23 cellular contexts compared by ENCODE assay signal in the genomic region with DNA sequence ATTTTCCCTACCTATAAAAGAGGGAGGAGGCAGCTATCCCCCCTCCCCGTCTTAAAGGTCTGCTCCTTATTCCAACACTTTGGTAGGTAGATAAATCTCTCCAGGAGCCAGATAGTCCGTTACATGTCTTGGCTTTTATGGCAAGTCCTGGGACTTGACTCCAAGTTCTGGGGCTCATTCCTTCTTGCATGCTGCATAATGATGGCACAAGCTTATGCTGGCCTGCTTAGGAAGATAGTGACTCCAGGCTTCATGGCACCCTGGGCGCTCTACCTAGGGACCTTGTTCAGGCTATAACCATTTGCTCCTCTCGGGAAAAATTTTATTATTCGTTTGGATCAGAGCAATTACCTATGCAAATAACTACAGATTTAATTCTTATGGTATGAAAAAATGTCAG. TPM values are rescaled to one million over a fixed set of nuclear protein-coding genes. Genes with fewer than 3 reads are reported as not detected.
DNase-seq lines count a peak whose midpoint lies in the region; ATAC-seq, FAIRE-seq and TF ChIP-seq lines count a peak whose summit lies in the region.
"Had no signal": no experiment of that assay in that cellular context is flagged by ENCODE, and none has a peak within 500 bp of the region (broad histone marks: within the 10 kb centered on the region; RNA-seq: fewer than 3 reads in every experiment).

No MANE protein-coding gene starts in this region.

- no peaks in the 10 kb centered on the region for H3K4me1 ChIP-seq in right cardiac atrium (ENCODE audit: control insufficient read depth, insufficient read depth, low read length)
- H3K4me1 ChIP-seq: uterus had no signal

- H3K27me3 ChIP-seq in right cardiac atrium (ENCODE audit: control insufficient read depth, insufficient read depth) = no peaks in the 10 kb centered on the region
- H3K27me3 ChIP-seq: right lobe of liver, uterus had no signal

- TF ChIP-seq POLR2A in GM12892 (IDR thresholded peaks at IDR 0.05; ENCODE audit: low read depth, low read length) = peak; percentile 47; the same call in 1 of the 2 replicates

- peak overlapping the region; percentile 99 for H3K27ac Mint-ChIP-seq in activated naive CD4-positive, alpha-beta T cell treated with anti-CD3 and anti-CD28 coated beads for 36 hours
- H3K27ac Mint-ChIP-seq in activated naive CD8-positive, alpha-beta T cell = peak overlapping the region; percentile 93
- peak overlapping the region; percentile 85 for H3K27ac Mint-ChIP-seq in stimulated activated memory B cell treated with anti-CD40 and anti-IgM and Interleukin-4, amounts not matched to agents 10 μg/mL and 1 μg/mL and 100 μg/mL, for 72 hours
- H3K27ac Mint-ChIP-seq: immature natural killer cell had no signal

- no peaks in the 10 kb centered on the region for H3K9me3 ChIP-seq in right cardiac atrium (ENCODE audit: control insufficient read depth, low read length)
- H3K9me3 ChIP-seq: Caco-2, heart right ventricle, right lobe of liver, uterus had no signal

- peak overlapping the region; percentile 99 for H3K4me3 Mint-ChIP-seq in activated naive CD4-positive, alpha-beta T cell treated with anti-CD3 and anti-CD28 coated beads for 36 hours
- peak overlapping the region; percentile 97 for H3K4me3 Mint-ChIP-seq in activated naive CD8-positive, alpha-beta T cell
- peak overlapping the region; percentile 91 for H3K4me3 Mint-ChIP-seq in stimulated activated memory B cell treated with anti-CD40 and anti-IgM and Interleukin-4, amounts not matched to agents 10 μg/mL and 1 μg/mL and 100 μg/mL, for 72 hours
- H3K4me3 Mint-ChIP-seq: immature natural killer cell had no signal

- H3K27me3 Mint-ChIP-seq in activated naive CD4-positive, alpha-beta T cell treated with anti-CD3 and anti-CD28 coated beads for 36 hours (ENCODE audit: low read depth) = no peaks in the 10 kb centered on the region
- H3K27me3 Mint-ChIP-seq in activated naive CD8-positive, alpha-beta T cell = no peaks in the 10 kb centered on the region
- H3K27me3 Mint-ChIP-seq in stimulated activated memory B cell treated with anti-CD40 and anti-IgM and Interleukin-4, amounts not matched to agents 10 μg/mL and 1 μg/mL and 100 μg/mL, for 72 hours = no peaks in the 10 kb centered on the region

- WGBS in right cardiac atrium = 85% methylated on average over 5 of the region's 5 CpGs

- ATAC-seq in stimulated activated memory B cell treated with anti-CD40 and anti-IgM and Interleukin-4, amounts not matched to agents 10 μg/mL and 1 μg/mL and 100 μg/mL, for 72 hours = no peak
- ATAC-seq in right cardiac atrium = no peak
- ATAC-seq: heart right ventricle, right lobe of liver had no signal

- FAIRE-seq in GM12892 (lab: Jason Lieb, UNC) = peak; percentile 85
- FAIRE-seq: endometrium had no signal

- intact Hi-C loops in activated naive CD4-positive, alpha-beta T cell treated with anti-CD3 and anti-CD28 coated beads for 36 hours (cut with micrococcal nuclease) = loop anchor here (1.0 kb wide), 1 partner anchor 13 kb away; no protein-coding TSS in a partner anchor
- intact Hi-C loops in posterior vena cava (cut with DNase I) = no loop called here
- intact Hi-C loops in right cardiac atrium (cut with DNase I) = no loop called here

- CTCF ChIA-PET in activated naive CD4-positive, alpha-beta T cell treated with anti-CD3 and anti-CD28 coated beads for 36 hours (lab: Charles Lee) = interaction anchor here (1.0 to 3.2 kb wide), 4 partner anchors 8 to 39 kb away, joined by 3 to 14 read pairs (median 3); no protein-coding TSS in a partner anchor

- no peak overlapping the region for H3K4me3 ChIP-seq in right cardiac atrium (ENCODE audit: low read length)
- H3K4me3 ChIP-seq: PC-9, right lobe of liver, uterus had no signal

- H3K4me1 Mint-ChIP-seq in activated naive CD4-positive, alpha-beta T cell treated with anti-CD3 and anti-CD28 coated beads for 36 hours (ENCODE audit: low read depth) = peaks cover 49% of the 10 kb centered on the region
- peaks cover 83% of the 10 kb centered on the region for H3K4me1 Mint-ChIP-seq in activated naive CD8-positive, alpha-beta T cell (ENCODE audit: low read depth)
- peaks cover 99% of the 10 kb centered on the region for H3K4me1 Mint-ChIP-seq in stimulated activated memory B cell treated with anti-CD40 and anti-IgM and Interleukin-4, amounts not matched to agents 10 μg/mL and 1 μg/mL and 100 μg/mL, for 72 hours

- DNase-seq in activated naive CD4-positive, alpha-beta T cell treated with anti-CD3 and anti-CD28 coated beads for 36 hours = no peak
- no peak for DNase-seq in activated naive CD4-positive, alpha-beta T cell treated with Interleukin-2 at 50 U/mL for 16 hours
- DNase-seq in GM12892 (ENCODE audit: insufficient read length) (no peak), posterior vena cava (ENCODE audit: low spot score) (no peak), NCI-H2081 (lab: John Stamatoyannopoulos, UW) (no peak), right cardiac atrium (no peak)
- DNase-seq: activated CD4-positive, alpha-beta T cell treated with anti-CD3 and anti-CD28 coated beads for 48 hours; activated effector memory CD4-positive, alpha-beta T cell treated with Interleukin-2 at 50 U/mL for 16 hours; Caco-2; EL; heart right ventricle; immature natural killer cell; NCI-H1436; NCI-H2171 treated with DMSO at 0.1 percent for 48 hours; NCI-H774; occipital lobe; PC-9; right lobe of liver; uterus had no signal

- H3K27ac ChIP-seq in right cardiac atrium (ENCODE audit: low read length) = no peak overlapping the region
- H3K27ac ChIP-seq: PC-9, right lobe of liver, uterus had no signal

- peaks cover 74% of the 10 kb centered on the region for H3K36me3 Mint-ChIP-seq in activated naive CD4-positive, alpha-beta T cell treated with anti-CD3 and anti-CD28 coated beads for 36 hours (ENCODE audit: low read depth)
- peaks cover 34% of the 10 kb centered on the region for H3K36me3 Mint-ChIP-seq in activated naive CD8-positive, alpha-beta T cell
- H3K36me3 Mint-ChIP-seq in stimulated activated memory B cell treated with anti-CD40 and anti-IgM and Interleukin-4, amounts not matched to agents 10 μg/mL and 1 μg/mL and 100 μg/mL, for 72 hours = peaks cover 54% of the 10 kb centered on the region
- H3K36me3 Mint-ChIP-seq: immature natural killer cell had no signal

- no peaks in the 10 kb centered on the region for H3K9me3 Mint-ChIP-seq in activated naive CD4-positive, alpha-beta T cell treated with anti-CD3 and anti-CD28 coated beads for 36 hours
- H3K9me3 Mint-ChIP-seq in activated naive CD8-positive, alpha-beta T cell (ENCODE audit: low read depth) = no peaks in the 10 kb centered on the region
- no peaks in the 10 kb centered on the region for H3K9me3 Mint-ChIP-seq in stimulated activated memory B cell treated with anti-CD40 and anti-IgM and Interleukin-4, amounts not matched to agents 10 μg/mL and 1 μg/mL and 100 μg/mL, for 72 hours
- H3K9me3 Mint-ChIP-seq: immature natural killer cell had no signal

RNA-seq across cellular contexts. Expression of a gene that starts 3.7 kb away (rescaled TPM):
- total RNA-seq in activated naive CD4-positive, alpha-beta T cell treated with anti-CD3 and anti-CD28 coated beads for 36 hours = 100 to 1,000 TPM; 101 to 112 TPM
- 244 TPM for polyA plus RNA-seq in GM12892 (2012; ENCODE audit: missing spikeins)
- total RNA-seq in posterior vena cava (under 1 TPM; 0.32 to 0.38 TPM), right cardiac atrium (under 1 TPM; 0.28 to 0.46 (median 0.38) TPM)
- polyA plus RNA-seq in right cardiac atrium = 0.18 TPM
- total RNA-seq: Caco-2, occipital lobe, PC-9, SK-MEL-5 had no signal

Comparison
In these comparisons a context has a peak if more than half of its experiments do, and no peak if none do; other contexts are left out.
1. RNA of a gene that starts 3.7 kb away (total RNA-seq): 101 to 112 TPM in activated naive CD4-positive, alpha-beta T cell treated with anti-CD3 and anti-CD28 coated beads for 36 hours; 0.28 to 0.46 TPM in right cardiac atrium and 0.32 to 0.38 TPM in posterior vena cava; every median in the first group is over 10 times any median in the second.
2. Peak in every context shown above with its lines, with median percentiles within 50 percentile points of each other: H3K27ac Mint-ChIP-seq and H3K4me3 Mint-ChIP-seq.